ENCODE assay signal across 21 cellular contexts in genomic region chr9:76681556-76681955, GRCh38.
DNase-seq lines count a peak whose midpoint lies in the region; ATAC-seq, FAIRE-seq and TF ChIP-seq lines count a peak whose summit lies in the region.
"Had no signal": no experiment of that assay in that cellular context is flagged by ENCODE, and none has a peak within 500 bp of the region (broad histone marks: within the 10 kb centered on the region; RNA-seq: fewer than 3 reads in every experiment).

No MANE protein-coding gene starts in this region.

- H3K27ac ChIP-seq in SK-N-SH (ENCODE audit: low read depth in 2 of 2, low read length in 1 of 2) (peak overlapping the region in 1 of 2 experiments; percentile 39; a peak in 1 of 4 replicates), osteoblast (ENCODE audit: low read depth, low read length) (no peak overlapping the region)
- H3K27ac ChIP-seq: 22Rv1, A549, C4-2B, HL-60 had no signal

- 8% methylated on average over 2 of the region's 2 CpGs for WGBS in SK-N-SH (ENCODE audit: low lambda C conversion rate)

- DNase-seq in SK-N-SH (no peak), HEK293T (ENCODE audit: extremely low spot score) (no peak), RCC 7860 (ENCODE audit: low spot score) (no peak), osteoblast (ENCODE audit: insufficient read length, low spot score, missing footprints) (no peak), NCI-H82 (lab: John Stamatoyannopoulos, UW) (no peak), Right ventricle myocardium superior (no peak)
- DNase-seq: AML-193; Caco-2; CD4-positive, alpha-beta T cell; H7 had no signal

- H4K20me1 ChIP-seq in SK-N-SH (ENCODE audit: insufficient read depth) (no peaks in the 10 kb centered on the region), osteoblast (ENCODE audit: insufficient read depth, low read length) (no peaks in the 10 kb centered on the region)

- H3K9me2 ChIP-seq in SK-N-SH = no peaks in the 10 kb centered on the region

- CTCF ChIA-PET in SK-N-SH (lab: Yijun Ruan, JAX) = no interaction called here
- CTCF ChIA-PET in HEK293T (lab: Yijun Ruan, JAX) = no interaction called here

- no peaks in the 10 kb centered on the region; the same call in 1 of the 2 replicates for H3K79me2 ChIP-seq in SK-N-SH (ENCODE audit: insufficient read depth)
- no peaks in the 10 kb centered on the region for H3K79me2 ChIP-seq in osteoblast (ENCODE audit: insufficient read depth, low read length)

- H3K36me3 ChIP-seq in SK-N-SH (replicated peaks in 1 of 2; ENCODE audit: control insufficient read depth in 1 of 2, insufficient read depth in 2 of 2, low read length in 1 of 2) = no peaks in the 10 kb centered on the region
- H3K36me3 ChIP-seq in osteoblast (ENCODE audit: insufficient read depth, low read length) = no peaks in the 10 kb centered on the region

- TF ChIP-seq EP300 in SK-N-SH (IDR thresholded peaks at IDR 0.05; ENCODE audit: borderline replicate concordance in 1 of 2, low read depth in 1 of 2, low read length in 1 of 2) = no peak

- FAIRE-seq in RCC 7860 (lab: Jason Lieb, UNC) = peak; percentile 20
- FAIRE-seq: A549, D721Med, GM12891, GM18507 had no signal

- H3K4me3 ChIP-seq in SK-N-SH (ENCODE audit: low read depth in 2 of 2, low read length in 1 of 2) (peak overlapping the region; percentile 13 to 18; a peak in 2 of 4 replicates), osteoblast (ENCODE audit: insufficient read depth, low read length) (no peak overlapping the region)
- H3K4me3 ChIP-seq: A549, GM23338 had no signal

- POLR2A ChIA-PET in SK-N-SH (lab: Yijun Ruan, JAX) = no interaction called here
- POLR2A ChIA-PET in HEK293T (lab: Yijun Ruan, JAX) = no interaction called here

- intact Hi-C loops in Right ventricle myocardium superior (cut with DNase I) = no loop called here

- H3K27me3 ChIP-seq in SK-N-SH (ENCODE audit: insufficient read depth) (no peaks in the 10 kb centered on the region), osteoblast (ENCODE audit: insufficient read depth, low read length) (no peaks in the 10 kb centered on the region)

- H3K4me2 ChIP-seq in SK-N-SH (peak overlapping the region; percentile 46), osteoblast (ENCODE audit: insufficient read depth, low read length) (peak overlapping the region; percentile 15)
- H3K4me2 ChIP-seq: GM23338 had no signal

- TF ChIP-seq CTCF in SK-N-SH (IDR thresholded peaks at IDR 0.05) (no peak), osteoblast (IDR thresholded peaks at IDR 0.05; ENCODE audit: extremely low read depth, low read depth, low read length) (no peak)

- TF ChIP-seq RAD21 in SK-N-SH (IDR thresholded peaks at IDR 0.05; ENCODE audit: low read length) = no peak

- peak overlapping the region; percentile 34; the same call in 1 of the 2 replicates for H3K9ac ChIP-seq in SK-N-SH

- H3F3A ChIP-seq in SK-N-SH (replicated peaks; ENCODE audit: insufficient read depth) = peaks cover 19% of the 10 kb centered on the region

- H2AFZ ChIP-seq in SK-N-SH (ENCODE audit: low read depth) (peak overlapping the region; percentile 47), osteoblast (ENCODE audit: low read length) (peak overlapping the region; percentile 20)
- H2AFZ ChIP-seq: GM23338 had no signal

- no peak for ATAC-seq in SK-N-SH treated with all-trans-retinoic acid at 6 μM for 48 hours
- no peak for ATAC-seq in GM19351 (IDR thresholded peaks at IDR 0.05; ENCODE audit: unreplicated experiment)
- ATAC-seq in Right ventricle myocardium superior (ENCODE audit: poor library complexity) = no peak
- ATAC-seq: A549, GM23338, HCT116 had no signal

- H3K4me1 ChIP-seq in SK-N-SH (ENCODE audit: control insufficient read depth in 1 of 2, insufficient read depth in 2 of 2, low read depth in 1 of 2, low read length in 1 of 2) (0 out of 4 replicates have a peak, but pooled peaks cover 0 to 4% of the 10 kb centered on the region in 2 experiments), osteoblast (ENCODE audit: insufficient read depth, low read length) (peaks cover 11% of the 10 kb centered on the region)
- H3K4me1 ChIP-seq: Caco-2 had no signal

- H3K9me3 ChIP-seq in SK-N-SH = no peaks in the 10 kb centered on the region
- H3K9me3 ChIP-seq in osteoblast (ENCODE audit: low read depth, low read length) = no peaks in the 10 kb centered on the region
- H3K9me3 ChIP-seq: Caco-2 had no signal

TF ChIP-seq in SK-N-SH, 30 proteins besides CTCF, POLR2A, EP300 and RAD21 (continues in another document):
- TF ChIP-seq YY1 (IDR thresholded peaks at IDR 0.05; ENCODE audit: low read depth) = no peak
- TF ChIP-seq SMC3 (IDR thresholded peaks at IDR 0.05; ENCODE audit: low read depth, low read length) = no peak
- TF ChIP-seq ZBTB33 (IDR thresholded peaks at IDR 0.05; ENCODE audit: borderline replicate concordance, low read depth) = no peak
- no peak for TF ChIP-seq EZH2phosphoT487 (IDR thresholded peaks at IDR 0.05; ENCODE audit: borderline replicate concordance, low read depth)
- no peak for TF ChIP-seq RCOR1 (IDR thresholded peaks at IDR 0.05; ENCODE audit: low read length)

TF ChIP-seq in SK-N-SH treated with all-trans-retinoic acid at 6 μM for 48 hours, 23 proteins besides CTCF, POLR2A, EP300 and RAD21 (continues in another document):
- TF ChIP-seq RARB (CRISPR knock-in tag; IDR thresholded peaks at IDR 0.05) (no peak), ZNF8 (CRISPR knock-in tag; IDR thresholded peaks at IDR 0.05) (no peak), CSDC2 (CRISPR knock-in tag; IDR thresholded peaks at IDR 0.05) (no peak), ARNTL (CRISPR knock-in tag; IDR thresholded peaks at IDR 0.05; ENCODE audit: borderline replicate concordance, low read depth) (no peak), SNAI2 (CRISPR knock-in tag; IDR thresholded peaks at IDR 0.05) (no peak), POU6F1 (CRISPR knock-in tag; IDR thresholded peaks at IDR 0.05; ENCODE audit: borderline replicate concordance, low read depth) (no peak)

TF ChIP-seq in HEK293T, 16 proteins besides CTCF, POLR2A, EP300 and RAD21:
- TF ChIP-seq SP1 (IDR thresholded peaks at IDR 0.05) (no peak), LEF1 (IDR thresholded peaks at IDR 0.05; ENCODE audit: borderline replicate concordance) (no peak), PKNOX1 (IDR thresholded peaks at IDR 0.05) (peak; percentile 86), SUZ12 (IDR thresholded peaks at IDR 0.05) (no peak)
